9 cellular contexts compared by ENCODE assay signal in genomic region chr3:169863458-169863899, GRCh38.
DNase-seq lines count a peak whose midpoint lies in the region; ATAC-seq lines count a peak whose summit lies in the region.
"Had no signal": no experiment of that assay in that cellular context is flagged by ENCODE, and none has a peak within 500 bp of the region (broad histone marks: within the 10 kb centered on the region; RNA-seq: fewer than 3 reads in every experiment).

No MANE protein-coding gene starts in this region.

- ATAC-seq in HG03095 (IDR thresholded peaks at IDR 0.05; ENCODE audit: unreplicated experiment) = peak; percentile 69
- ATAC-seq in central memory CD8-positive, alpha-beta T cell (replicated peaks; ENCODE audit: extremely low read depth, poor library complexity, severe bottlenecking) = no peak

- peaks cover 27% of the 10 kb centered on the region for H3K27me3 Mint-ChIP-seq in central memory CD8-positive, alpha-beta T cell

- H3K4me1 Mint-ChIP-seq in central memory CD8-positive, alpha-beta T cell = no peaks in the 10 kb centered on the region

- DNase-seq in DMS 273 (lab: John Stamatoyannopoulos, UW; ENCODE audit: unreplicated experiment) (peak; percentile 91), DMS 273 treated with DMSO at 0.1 percent for 48 hours (lab: John Stamatoyannopoulos, UW) (no peak), NCI-H2196 treated with DMSO at 0.1 percent for 48 hours (lab: John Stamatoyannopoulos, UW; ENCODE audit: unreplicated experiment) (peak; percentile 40), left kidney (ENCODE audit: low read depth, low spot score) (peak; percentile 87)
- peak; percentile 68 for DNase-seq in activated CD4-positive, CD25-positive, alpha-beta regulatory T cell treated with anti-CD3 and anti-CD28 coated beads, Interleukin-2, amount 50 U/mL, for 72 hours
- peak; percentile 24 to 39 for DNase-seq in central memory CD8-positive, alpha-beta T cell (ENCODE audit: low spot score in 2 of 2)
- peak; percentile 39 to 45 for DNase-seq in stimulated activated CD4-positive, alpha-beta T cell treated with anti-CD3 and anti-CD28 coated beads, Interleukin-4, amount 100 ng/mL, for 4 hours

- H3K27ac Mint-ChIP-seq in central memory CD8-positive, alpha-beta T cell (ENCODE audit: low read depth) = no peak overlapping the region
- H3K27ac Mint-ChIP-seq: stimulated activated naive CD8-positive, alpha-beta T cell treated with anti-CD3 and anti-CD28 coated beads, Interleukin-15, Interleukin-2, amounts not matched to agents 100 ng/mL and 50 ng/mL, for 24 hours had no signal

- no peak overlapping the region for H3K4me3 Mint-ChIP-seq in central memory CD8-positive, alpha-beta T cell
- H3K4me3 Mint-ChIP-seq: stimulated activated naive CD8-positive, alpha-beta T cell treated with anti-CD3 and anti-CD28 coated beads, Interleukin-15, Interleukin-2, amounts not matched to agents 100 ng/mL and 50 ng/mL, for 24 hours had no signal

- H3K9me3 Mint-ChIP-seq in central memory CD8-positive, alpha-beta T cell = no peaks in the 10 kb centered on the region
- H3K9me3 Mint-ChIP-seq: stimulated activated naive CD8-positive, alpha-beta T cell treated with anti-CD3 and anti-CD28 coated beads, Interleukin-15, Interleukin-2, amounts not matched to agents 100 ng/mL and 50 ng/mL, for 24 hours had no signal

- no peaks in the 10 kb centered on the region for H3K36me3 Mint-ChIP-seq in central memory CD8-positive, alpha-beta T cell (ENCODE audit: insufficient read depth)
